ENCODE assay signal across 13 cellular contexts in the genomic region with DNA sequence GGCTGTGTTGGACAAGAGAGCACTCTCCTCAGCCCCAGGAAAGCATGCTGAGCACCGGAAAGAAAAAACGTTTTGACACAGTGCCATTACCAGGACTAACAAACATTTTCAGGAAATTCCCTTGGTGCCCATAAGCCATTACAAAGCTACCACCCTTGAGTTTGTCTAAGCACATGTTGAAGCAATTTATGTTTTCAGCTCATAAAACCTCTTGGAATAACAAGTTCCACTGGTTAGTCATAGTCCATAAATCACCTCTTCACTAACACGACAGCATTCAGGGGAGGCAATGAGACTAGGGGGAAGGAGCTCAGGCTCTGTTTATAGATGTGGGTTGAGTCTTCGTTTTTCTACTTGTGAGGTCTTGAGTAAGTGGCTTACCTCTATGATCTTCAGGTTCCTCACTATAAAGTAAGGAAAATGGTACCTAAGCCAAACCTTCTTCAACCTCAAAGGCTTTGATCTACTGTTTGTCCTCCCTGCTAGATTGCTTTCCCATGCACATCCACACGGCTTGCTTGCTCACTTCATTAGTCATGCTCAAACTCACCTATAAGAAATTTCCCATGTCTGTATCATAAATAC.
DNase-seq lines count a peak whose midpoint lies in the region; ATAC-seq and TF ChIP-seq lines count a peak whose summit lies in the region.
"Had no signal": no experiment of that assay in that cellular context is flagged by ENCODE, and none has a peak within 500 bp of the region (broad histone marks: within the 10 kb centered on the region; RNA-seq: fewer than 3 reads in every experiment).

No MANE protein-coding gene starts in this region.

- no peaks in the 10 kb centered on the region for H3K9me3 ChIP-seq in breast epithelium
- no peaks in the 10 kb centered on the region for H3K9me3 ChIP-seq in body of pancreas

- H3K36me3 Mint-ChIP-seq in MCF 10A (ENCODE audit: insufficient read depth, unreplicated experiment) = no peaks in the 10 kb centered on the region
- H3K36me3 Mint-ChIP-seq: activated naive CD4-positive, alpha-beta T cell treated with anti-CD3 and anti-CD28 coated beads, Interleukin-2, amount 10 ng/mL, durations not matched to agents 7 days and 5 days had no signal

- peak; percentile 93 for ATAC-seq in esophagus mucosa
- ATAC-seq in body of pancreas = no peak
- ATAC-seq: HepG2 had no signal

- H3K4me3 ChIP-seq in breast epithelium (no peak overlapping the region), body of pancreas (no peak overlapping the region)

- H3K4me1 ChIP-seq in breast epithelium = no peaks in the 10 kb centered on the region
- no peaks in the 10 kb centered on the region for H3K4me1 ChIP-seq in body of pancreas
- H3K4me1 ChIP-seq: parathyroid adenoma had no signal

- no TSS peak for BruUV-seq in MCF 10A (replicated peaks; lab: Mats Ljungman, UMichigan)

- CTCF ChIA-PET in MCF 10A (lab: Yijun Ruan, JAX) = interaction anchor here (0.6 kb wide), 1 partner anchor 7 kb away, joined by 5 read pairs; no protein-coding TSS in a partner anchor

- H3K27me3 ChIP-seq in breast epithelium (no peaks in the 10 kb centered on the region), body of pancreas (no peaks in the 10 kb centered on the region)

- H3K9me3 Mint-ChIP-seq in MCF 10A (ENCODE audit: unreplicated experiment) = no peaks in the 10 kb centered on the region
- H3K9me3 Mint-ChIP-seq: activated naive CD4-positive, alpha-beta T cell treated with anti-CD3 and anti-CD28 coated beads, Interleukin-2, amount 10 ng/mL, durations not matched to agents 7 days and 5 days had no signal

- no peak for TF ChIP-seq CTCF in MCF 10A (IDR thresholded peaks at IDR 0.05; ENCODE audit: unreplicated experiment)
- no peak for TF ChIP-seq CTCF in breast epithelium (IDR thresholded peaks at IDR 0.05)
- no peak for TF ChIP-seq CTCF in body of pancreas (IDR thresholded peaks at IDR 0.05)

- TF ChIP-seq POLR2A in breast epithelium (IDR thresholded peaks at IDR 0.05) (no peak), body of pancreas (IDR thresholded peaks at IDR 0.05) (no peak)

- H3K36me3 ChIP-seq in breast epithelium (no peaks in the 10 kb centered on the region), body of pancreas (replicated peaks in 1 of 2; ENCODE audit: insufficient read depth in 1 of 2, low read depth in 2 of 2) (no peaks in the 10 kb centered on the region)

- no peak overlapping the region for H3K27ac Mint-ChIP-seq in MCF 10A (ENCODE audit: low read depth, unreplicated experiment)
- H3K27ac Mint-ChIP-seq: activated naive CD4-positive, alpha-beta T cell treated with anti-CD3 and anti-CD28 coated beads, Interleukin-2, amount 10 ng/mL, durations not matched to agents 7 days and 5 days had no signal

- intact Hi-C loops in MCF 10A (cut with micrococcal nuclease) (no loop called here), breast epithelium (cut with DNase I; ENCODE audit: low total_unique reads) (no loop called here), body of pancreas (cut with DNase I) (no loop called here)

- POLR2A ChIA-PET in MCF 10A (lab: Yijun Ruan, JAX) = interaction anchor here (0.6 to 1.4 kb wide), 2 partner anchors 13 to 497 kb away, joined by 3 read pairs; no protein-coding TSS in a partner anchor

- no peak overlapping the region for H3K4me3 Mint-ChIP-seq in MCF 10A (ENCODE audit: unreplicated experiment)
- H3K4me3 Mint-ChIP-seq: activated naive CD4-positive, alpha-beta T cell treated with anti-CD3 and anti-CD28 coated beads, Interleukin-2, amount 10 ng/mL, durations not matched to agents 7 days and 5 days had no signal

- H3K27ac ChIP-seq in breast epithelium (no peak overlapping the region), body of pancreas (no peak overlapping the region)
- H3K27ac ChIP-seq: parathyroid adenoma had no signal

- WGBS in body of pancreas, 2 donors = 24 to 36% methylated on average over 5 of the region's 5 CpGs

- peaks cover 14% of the 10 kb centered on the region for H3K4me1 Mint-ChIP-seq in MCF 10A (ENCODE audit: insufficient read depth, unreplicated experiment)
- H3K4me1 Mint-ChIP-seq: activated naive CD4-positive, alpha-beta T cell treated with anti-CD3 and anti-CD28 coated beads, Interleukin-2, amount 10 ng/mL, durations not matched to agents 7 days and 5 days had no signal

- H3K27me3 Mint-ChIP-seq in MCF 10A (ENCODE audit: insufficient read depth, unreplicated experiment) = peaks cover 68% of the 10 kb centered on the region

- DNase-seq in MCF 10A (ENCODE audit: unreplicated experiment) (peak; percentile 82), breast epithelium (ENCODE audit: low spot score in 2 of 2) (no peak), NCI-H748 (lab: John Stamatoyannopoulos, UW; ENCODE audit: unreplicated experiment) (peak; percentile 57), body of pancreas (no peak), AG20443 (ENCODE audit: low spot score) (no peak), GM03348 (ENCODE audit: low spot score) (no peak)
- no peak for DNase-seq in activated CD8-positive, alpha-beta memory T cell treated with anti-CD3 and anti-CD28 coated beads for 24 hours
- DNase-seq: activated CD4-positive, alpha-beta T cell treated with anti-CD3 and anti-CD28 coated beads, Interleukin-2, amount 50 U/mL, for 1 hour; activated naive CD4-positive, alpha-beta T cell treated with anti-CD3 and anti-CD28 coated beads, Interleukin-2, amount 10 ng/mL, durations not matched to agents 7 days and 5 days; stimulated activated CD4-positive, alpha-beta T cell treated with anti-CD3 and anti-CD28 coated beads, Interleukin-4, amount 100 ng/mL, for 24 hours had no signal

Comparison
In these comparisons a context has a peak if more than half of its experiments do, and no peak if none do; other contexts are left out.
1. DNase-seq: peak in MCF 10A (single experiment) and NCI-H748 (single experiment); none in breast epithelium (0 of 2), body of pancreas (0 of 4), activated CD8-positive, alpha-beta memory T cell treated with anti-CD3 and anti-CD28 coated beads for 24 hours (single experiment), AG20443 (single experiment) and GM03348 (single experiment).